ENCODE assay signal across 1 cellular context in the genomic region with DNA sequence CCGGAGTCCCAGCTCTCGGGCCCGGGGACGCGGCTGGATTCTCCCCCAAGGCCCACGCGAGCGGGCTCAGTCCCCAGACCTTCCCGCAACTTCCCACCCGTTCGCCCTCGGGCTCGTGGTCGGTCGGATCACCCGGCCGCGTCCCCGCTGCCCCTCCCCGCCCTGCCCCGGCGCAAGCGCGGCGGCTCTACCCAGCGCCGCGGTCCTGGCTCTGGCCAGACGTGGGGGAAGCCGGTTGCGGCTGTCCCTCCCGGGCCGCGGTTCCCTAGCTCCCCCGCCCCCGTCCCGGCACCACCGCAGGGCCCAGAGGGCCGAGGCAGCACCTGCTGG.
TF ChIP-seq lines count a peak whose summit lies in the region.

No MANE protein-coding gene starts in this region.

TF ChIP-seq in IMR-90, 13 proteins besides CTCF, POLR2A, EP300 and RAD21 (continued from another document):
- no peak for TF ChIP-seq RFX5 (IDR thresholded peaks at IDR 0.05; ENCODE audit: low read depth, low read length)
